9 cellular contexts compared by ENCODE assay signal in the genomic region with DNA sequence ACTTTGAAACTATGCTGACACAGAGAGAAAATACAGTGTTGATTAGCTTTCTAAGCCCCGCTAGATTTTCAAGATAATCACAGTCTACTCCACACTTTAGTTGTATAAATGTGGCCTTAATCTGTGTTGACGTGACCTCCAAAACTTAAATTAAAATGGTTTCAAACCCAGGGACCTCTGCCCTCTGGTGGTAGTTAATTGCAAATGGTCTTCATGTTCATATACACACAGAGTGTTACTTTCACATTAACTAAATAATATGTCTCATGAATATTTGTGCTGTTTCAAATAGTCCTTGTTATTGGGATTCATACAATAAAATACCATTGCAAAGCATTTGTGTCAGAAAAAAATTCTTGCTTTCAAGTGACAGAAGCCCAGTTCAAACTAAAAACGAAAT.
DNase-seq lines count a peak whose midpoint lies in the region; ATAC-seq and TF ChIP-seq lines count a peak whose summit lies in the region.
"Had no signal": no experiment of that assay in that cellular context is flagged by ENCODE, and none has a peak within 500 bp of the region (broad histone marks: within the 10 kb centered on the region; RNA-seq: fewer than 3 reads in every experiment).

No MANE protein-coding gene starts in this region.

- H3K9ac ChIP-seq in PC-3 (ENCODE audit: low read length), result no peak overlapping the region

- TF ChIP-seq POLR2A in gastrocnemius medialis (IDR thresholded peaks at IDR 0.05), result no peak

- H4K20me1 ChIP-seq in PC-3 (ENCODE audit: low read length), result no peaks in the 10 kb centered on the region

- H3K36me3 ChIP-seq in PC-3 (ENCODE audit: low read depth, low read length), result no peaks in the 10 kb centered on the region
- no peaks in the 10 kb centered on the region for H3K36me3 ChIP-seq in gastrocnemius medialis

- no peak overlapping the region for H3K4me2 ChIP-seq in PC-3 (ENCODE audit: low read length)

- no peaks in the 10 kb centered on the region for H3K79me2 ChIP-seq in PC-3 (ENCODE audit: low read length)

- H3K27me3 ChIP-seq in PC-3 (ENCODE audit: low read length), result no peaks in the 10 kb centered on the region
- H3K27me3 ChIP-seq in gastrocnemius medialis, result no peaks in the 10 kb centered on the region

- H3K9me3 Mint-ChIP-seq in effector memory CD8-positive, alpha-beta T cell, result no peaks in the 10 kb centered on the region

- no peak overlapping the region for H2AFZ ChIP-seq in PC-3 (ENCODE audit: low read length)

- ATAC-seq in GM18907 (IDR thresholded peaks at IDR 0.05; ENCODE audit: unreplicated experiment) (peak; percentile 75), PC-3 (peak; percentile 38; the same call in 1 of the 2 replicates), gastrocnemius medialis (no peak)
- ATAC-seq in effector memory CD8-positive, alpha-beta T cell (replicated peaks), result no peak

- H3K27ac Mint-ChIP-seq in effector memory CD8-positive, alpha-beta T cell, result no peak overlapping the region

- intact Hi-C loops in PC-3 (cut with micrococcal nuclease) (no loop called here), gastrocnemius medialis (cut with DNase I; ENCODE audit: low total_unique reads) (no loop called here)

- H3K27ac ChIP-seq in PC-3 (ENCODE audit: low read length) (no peak overlapping the region), gastrocnemius medialis (no peak overlapping the region)

- in situ Hi-C loops in gastrocnemius medialis (cut with MboI; ENCODE audit: low sequenced_read_pairs in 4 of 4), result no loop called here

- no peaks in the 10 kb centered on the region for H3K27me3 Mint-ChIP-seq in effector memory CD8-positive, alpha-beta T cell

- TF ChIP-seq CTCF in AG10803 (conservative IDR thresholded peaks at IDR 0.05; ENCODE audit: low read length) (peak; percentile 43), PC-3 (conservative IDR thresholded peaks at IDR 0.05; ENCODE audit: low read depth, low read length) (peak; percentile 75), fibroblast of pulmonary artery (IDR thresholded peaks at IDR 0.05; ENCODE audit: low read length, missing control alignments) (peak; percentile 43), gastrocnemius medialis (IDR thresholded peaks at IDR 0.05 in 4 of 5, conservative IDR thresholded peaks at IDR 0.05 in 1 of 5) (peak in 1 of 5 experiments; percentile 19)

- H3K9me2 ChIP-seq in PC-3 (replicated peaks; ENCODE audit: low read length), result no peaks in the 10 kb centered on the region

- H3K4me1 Mint-ChIP-seq in effector memory CD8-positive, alpha-beta T cell (ENCODE audit: low read depth in 2 of 2), result no peaks in the 10 kb centered on the region

- H3K4me3 ChIP-seq in AG10803 (ENCODE audit: low read length), result no peak overlapping the region
- H3K4me3 ChIP-seq in PC-3 (ENCODE audit: low read length), result no peak overlapping the region
- H3K4me3 ChIP-seq in fibroblast of pulmonary artery (replicated peaks; ENCODE audit: low read depth, low read length), result no peak overlapping the region
- no peak overlapping the region for H3K4me3 ChIP-seq in gastrocnemius medialis

- H3K9me3 ChIP-seq in PC-3 (ENCODE audit: low read length) (no peaks in the 10 kb centered on the region), gastrocnemius medialis (no peaks in the 10 kb centered on the region)

- no peak for DNase-seq in AG10803 (ENCODE audit: low read depth)
- peak; percentile 31 for DNase-seq in PC-3
- DNase-seq in fibroblast of pulmonary artery (ENCODE audit: low read depth), result peak; percentile 20
- DNase-seq in effector memory CD8-positive, alpha-beta T cell, result no peak
- no peak for DNase-seq in DMS153 (lab: John Stamatoyannopoulos, UW)
- no peak for DNase-seq in NCI-H2107 (lab: John Stamatoyannopoulos, UW)
- no peak for DNase-seq in gastrocnemius medialis
- DNase-seq: activated CD4-positive, alpha-beta T cell treated with anti-CD3 and anti-CD28 coated beads for 4 hours had no signal

- POLR2A ChIA-PET in PC-3 (lab: Charles Lee; ENCODE audit: unreplicated experiment), result no interaction called here

- BruUV-seq in PC-3 (replicated peaks; lab: Mats Ljungman, UMichigan), result no TSS peak

- no peaks in the 10 kb centered on the region for H3K4me1 ChIP-seq in PC-3 (ENCODE audit: insufficient read depth, low read length)
- H3K4me1 ChIP-seq in gastrocnemius medialis, result no peaks in the 10 kb centered on the region

- no peaks in the 10 kb centered on the region for H3K36me3 Mint-ChIP-seq in effector memory CD8-positive, alpha-beta T cell (ENCODE audit: insufficient read depth)

- H3F3A ChIP-seq in PC-3 (ENCODE audit: low read length, unreplicated experiment), result no peaks in the 10 kb centered on the region

- no peak overlapping the region for H3K4me3 Mint-ChIP-seq in effector memory CD8-positive, alpha-beta T cell

- CTCF ChIA-PET in PC-3 (lab: Charles Lee), result no interaction called here

Comparison
In these comparisons a context has a peak if more than half of its experiments do, and no peak if none do; other contexts are left out.
1. DNase-seq: peak in PC-3 (single experiment) and fibroblast of pulmonary artery (single experiment); none in AG10803 (single experiment), effector memory CD8-positive, alpha-beta T cell (0 of 3), DMS153 (single experiment), NCI-H2107 (single experiment) and gastrocnemius medialis (0 of 2).
2. ATAC-seq: peak in GM18907 (single experiment) and PC-3 (single experiment); none in effector memory CD8-positive, alpha-beta T cell (single experiment) and gastrocnemius medialis (0 of 2).